In genomic region chr2:223900531-223900930, GRCh38 we compare ENCODE assay signal across 3 cellular contexts.
TF ChIP-seq lines count a peak whose summit lies in the region.

No MANE protein-coding gene starts in this region.

TF ChIP-seq in GM23338, 12 proteins besides CTCF, POLR2A, EP300 and RAD21:
- no peak for TF ChIP-seq ZNF462 (CRISPR knock-in tag; IDR thresholded peaks at IDR 0.05)

TF ChIP-seq in IMR-90, 13 proteins besides CTCF, POLR2A, EP300 and RAD21:
- TF ChIP-seq CHD1 (IDR thresholded peaks at IDR 0.05; ENCODE audit: low read depth, low read length) (no peak), ELK1 (IDR thresholded peaks at IDR 0.05; ENCODE audit: borderline replicate concordance, low read depth, low read length) (no peak), RCOR1 (IDR thresholded peaks at IDR 0.05; ENCODE audit: insufficient replicate concordance, low read length) (no peak), FOS (IDR thresholded peaks at IDR 0.05; ENCODE audit: low read depth, low read length) (no peak), NFE2L2 (IDR thresholded peaks at IDR 0.05; ENCODE audit: low read depth, low read length) (no peak), BHLHE40 (IDR thresholded peaks at IDR 0.05; ENCODE audit: low read depth, low read length) (no peak), MAFK (IDR thresholded peaks at IDR 0.05; ENCODE audit: low read depth, low read length) (no peak), RFX5 (IDR thresholded peaks at IDR 0.05; ENCODE audit: low read depth, low read length) (no peak), MXI1 (IDR thresholded peaks at IDR 0.05; ENCODE audit: borderline replicate concordance, low read depth, low read length) (no peak), SMC3 (IDR thresholded peaks at IDR 0.05; ENCODE audit: low read depth, low read length) (no peak), USF2 (IDR thresholded peaks at IDR 0.05; ENCODE audit: low read depth, low read length) (no peak), MAZ (IDR thresholded peaks at IDR 0.05; ENCODE audit: borderline replicate concordance, low read depth, low read length) (no peak), CEBPB (IDR thresholded peaks at IDR 0.05; ENCODE audit: low read depth, low read length) (no peak)

TF ChIP-seq in SK-N-SH, 30 proteins besides CTCF, POLR2A, EP300 and RAD21:
- TF ChIP-seq PBX3 (IDR thresholded peaks at IDR 0.05) (no peak), NFIC (IDR thresholded peaks at IDR 0.05; ENCODE audit: borderline replicate concordance) (no peak), IRF3 (IDR thresholded peaks at IDR 0.05; ENCODE audit: low read depth, low read length) (no peak), RCOR1 (IDR thresholded peaks at IDR 0.05; ENCODE audit: low read length) (no peak), EZH2phosphoT487 (IDR thresholded peaks at IDR 0.05; ENCODE audit: borderline replicate concordance, low read depth) (no peak), YY1 (IDR thresholded peaks at IDR 0.05; ENCODE audit: low read depth) (no peak), SMC3 (IDR thresholded peaks at IDR 0.05; ENCODE audit: low read depth, low read length) (no peak)
